In the genomic region with DNA sequence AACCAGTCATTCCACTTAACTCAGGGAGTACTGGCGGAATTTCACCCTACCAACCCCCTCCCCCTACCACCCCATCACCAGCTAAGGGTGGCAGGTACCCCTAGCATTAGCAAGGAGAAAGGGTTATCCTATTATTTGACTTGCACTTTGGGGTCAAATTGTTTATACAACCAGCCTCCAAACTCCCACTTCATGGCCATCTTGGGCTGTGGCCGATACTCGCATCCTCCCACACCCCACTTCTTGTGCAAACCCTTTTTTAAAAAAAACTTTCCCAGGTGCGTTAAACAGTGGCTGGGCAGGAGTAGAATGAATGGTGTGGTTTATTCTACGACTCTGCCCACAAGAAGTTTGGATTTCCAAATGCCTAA, we compare ENCODE assay signal across 8 cellular contexts. TPM values are rescaled to one million over a fixed set of nuclear protein-coding genes. Genes with fewer than 3 reads are reported as not detected.
DNase-seq lines count a peak whose midpoint lies in the region; ATAC-seq and TF ChIP-seq lines count a peak whose summit lies in the region.

No MANE protein-coding gene starts in this region.

- peak overlapping the region in 9 of 10 donors; percentile 92 to 99 (median 96) for H3K4me3 Mint-ChIP-seq in naive thymus-derived CD8-positive, alpha-beta T cell

- H3K9me3 Mint-ChIP-seq in naive thymus-derived CD8-positive, alpha-beta T cell: peaks cover 0 to 2% (median 0%) of the 10 kb centered on the region in 9 donors

- peak overlapping the region; percentile 49; the same call in 1 of the 2 replicates for H3K27ac ChIP-seq in BLaER1
- H3K27ac ChIP-seq in HL-60 (replicated peaks): peak overlapping the region; percentile 65
- H3K27ac ChIP-seq in caudate nucleus (ENCODE audit: low read depth, low read length): peak overlapping the region; percentile 98

- H4K20me1 ChIP-seq in BLaER1: peaks cover 49% of the 10 kb centered on the region

- no peaks in the 10 kb centered on the region for H3K27me3 ChIP-seq in BLaER1
- H3K27me3 ChIP-seq in HL-60 (ENCODE audit: insufficient read depth, poor library complexity, severe bottlenecking): no peaks in the 10 kb centered on the region

- H3K4me2 ChIP-seq in BLaER1: peak overlapping the region; percentile 80

- H3K27me3 Mint-ChIP-seq in naive thymus-derived CD8-positive, alpha-beta T cell: no peaks in the 10 kb centered on the region

- TF ChIP-seq CTCF in HL-60 (IDR thresholded peaks at IDR 0.05; ENCODE audit: insufficient read depth, low read length): no peak

- H3K27ac Mint-ChIP-seq in naive thymus-derived CD8-positive, alpha-beta T cell: peak overlapping the region; percentile 94 to 99 (median 98)

- no peak for ATAC-seq in naive thymus-derived CD8-positive, alpha-beta T cell
- no peak for ATAC-seq in GM21447 (IDR thresholded peaks at IDR 0.05; ENCODE audit: unreplicated experiment)

- peaks cover 62% of the 10 kb centered on the region for H3K4me1 ChIP-seq in BLaER1

- peaks cover 0 to 41% (median 4%) of the 10 kb centered on the region in 3 donors for H3K36me3 Mint-ChIP-seq in naive thymus-derived CD8-positive, alpha-beta T cell

- H3K36me3 ChIP-seq in BLaER1: peaks cover 75% of the 10 kb centered on the region

- DNase-seq in HL-60 (ENCODE audit: low read depth in 1 of 2, low spot score in 1 of 2) (no peak), caudate nucleus (lab: John Stamatoyannopoulos, UW) (no peak), NOMO-1 treated with DMSO at 0.1 percent for 48 hours (lab: John Stamatoyannopoulos, UW; ENCODE audit: unreplicated experiment) (no peak), HEK293T (ENCODE audit: extremely low spot score) (no peak), DMS 273 treated with DMSO at 0.1 percent for 48 hours (lab: John Stamatoyannopoulos, UW) (no peak)
- DNase-seq in naive thymus-derived CD8-positive, alpha-beta T cell: no peak

- peak overlapping the region; percentile 35; the same call in 1 of the 2 replicates for H3K9ac ChIP-seq in BLaER1

- CTCF ChIA-PET in HEK293T (lab: Yijun Ruan, JAX): interaction anchor here (0.6 to 2.2 kb wide), 7 partner anchors 15 to 121 kb away, joined by 3 to 12 read pairs (median 5); no protein-coding TSS in a partner anchor

- H3K4me3 ChIP-seq in BLaER1: peak overlapping the region; percentile 80
- peak overlapping the region; percentile 7; the same call in 1 of the 2 replicates for H3K4me3 ChIP-seq in HL-60 (replicated peaks; ENCODE audit: insufficient read depth, low read length)

- H3K4me1 Mint-ChIP-seq in naive thymus-derived CD8-positive, alpha-beta T cell: peaks cover 22 to 54% (median 51%) of the 10 kb centered on the region in 4 donors

- POLR2A ChIA-PET in naive thymus-derived CD8-positive, alpha-beta T cell (lab: Charles Lee): interaction anchor here (0.6 to 4.4 kb wide), 13 partner anchors 10 to 240 kb away, joined by 3 to 104 read pairs (median 6); a partner anchor contains a TSS
- POLR2A ChIA-PET in HEK293T (lab: Yijun Ruan, JAX): interaction anchor here (0.6 to 3.9 kb wide), 20 partner anchors 10 to 159 kb away, joined by 3 to 123 read pairs (median 4); a partner anchor contains a TSS

- no peaks in the 10 kb centered on the region for H3K9me3 ChIP-seq in BLaER1

TF ChIP-seq in HEK293T, 16 proteins besides CTCF, POLR2A, EP300 and RAD21:
- no peak for TF ChIP-seq FOXK2 (IDR thresholded peaks at IDR 0.05)
- TF ChIP-seq SUZ12 (IDR thresholded peaks at IDR 0.05): no peak
- no peak for TF ChIP-seq HDGF (IDR thresholded peaks at IDR 0.05; ENCODE audit: borderline replicate concordance)
- TF ChIP-seq CTBP1 (IDR thresholded peaks at IDR 0.05; ENCODE audit: borderline replicate concordance): no peak

RNA-seq across cellular contexts. Expression of a gene that starts 0.7 kb away (rescaled TPM):
- 10 to 100 TPM; 49.7 to 56.9 TPM for total RNA-seq in naive thymus-derived CD8-positive, alpha-beta T cell
- 100 to 1,000 TPM in 2 of 3 donors, 10 to 100 TPM in 1; 98.6 to 109 (median 103) TPM for polyA plus RNA-seq in naive thymus-derived CD8-positive, alpha-beta T cell

RNA-seq across cellular contexts. Expression of a gene that starts 9.9 kb away (rescaled TPM):
- total RNA-seq in naive thymus-derived CD8-positive, alpha-beta T cell: 100 to 1,000 TPM in 1 of 2 experiments, 10 to 100 TPM in 1; 95.4 to 103 TPM
- polyA plus RNA-seq in naive thymus-derived CD8-positive, alpha-beta T cell: 10 to 100 TPM; 25.0 to 50.1 (median 41.3) TPM

RNA-seq across cellular contexts. Expression of a gene that starts 13.0 kb away (rescaled TPM):
- total RNA-seq in naive thymus-derived CD8-positive, alpha-beta T cell: 10 to 100 TPM; 45.0 to 50.3 TPM
- polyA plus RNA-seq in naive thymus-derived CD8-positive, alpha-beta T cell: 10 to 100 TPM; 20.0 to 23.4 (median 20.7) TPM

RNA-seq across cellular contexts. Expression of a gene that starts 13.3 kb away (rescaled TPM):
- 10 to 100 TPM; 33.6 to 39.3 TPM for total RNA-seq in naive thymus-derived CD8-positive, alpha-beta T cell
- 1 to 10 TPM; 2.3 to 6.7 (median 5.6) TPM for polyA plus RNA-seq in naive thymus-derived CD8-positive, alpha-beta T cell

RNA-seq across cellular contexts. Expression of a gene that starts 25.7 kb away (rescaled TPM):
- total RNA-seq in naive thymus-derived CD8-positive, alpha-beta T cell: 10 to 100 TPM; 59.5 to 64.0 TPM
- 10 to 100 TPM; 22.9 to 55.7 (median 39.9) TPM for polyA plus RNA-seq in naive thymus-derived CD8-positive, alpha-beta T cell
